ENCODE assay signal across 1 cellular context in the genomic region with DNA sequence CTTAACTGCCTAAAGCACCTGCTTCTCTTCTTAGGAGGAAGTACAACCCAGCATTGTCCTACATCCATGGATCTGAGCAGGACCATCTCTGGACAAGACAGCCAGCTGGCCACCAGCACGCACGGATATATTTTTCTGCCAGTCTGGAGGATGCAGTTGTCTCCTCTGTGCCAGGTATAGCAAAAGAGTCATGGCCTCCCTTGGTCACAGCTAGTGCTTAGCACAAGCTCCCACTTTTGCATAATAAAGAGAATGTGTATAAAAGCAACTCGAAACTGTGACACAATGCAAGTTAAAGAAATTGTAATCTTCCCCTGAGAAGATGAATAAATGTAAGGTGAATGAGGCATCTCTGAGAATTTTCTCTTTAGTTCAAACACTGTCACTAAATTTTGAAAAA.
TF ChIP-seq lines count a peak whose summit lies in the region.

No MANE protein-coding gene starts in this region.

TF ChIP-seq in WTC11, 78 proteins besides CTCF, POLR2A, EP300 and RAD21:
- no peak for TF ChIP-seq ATF1 (CRISPR knock-in tag; IDR thresholded peaks at IDR 0.05)
- TF ChIP-seq, protein P1, sequence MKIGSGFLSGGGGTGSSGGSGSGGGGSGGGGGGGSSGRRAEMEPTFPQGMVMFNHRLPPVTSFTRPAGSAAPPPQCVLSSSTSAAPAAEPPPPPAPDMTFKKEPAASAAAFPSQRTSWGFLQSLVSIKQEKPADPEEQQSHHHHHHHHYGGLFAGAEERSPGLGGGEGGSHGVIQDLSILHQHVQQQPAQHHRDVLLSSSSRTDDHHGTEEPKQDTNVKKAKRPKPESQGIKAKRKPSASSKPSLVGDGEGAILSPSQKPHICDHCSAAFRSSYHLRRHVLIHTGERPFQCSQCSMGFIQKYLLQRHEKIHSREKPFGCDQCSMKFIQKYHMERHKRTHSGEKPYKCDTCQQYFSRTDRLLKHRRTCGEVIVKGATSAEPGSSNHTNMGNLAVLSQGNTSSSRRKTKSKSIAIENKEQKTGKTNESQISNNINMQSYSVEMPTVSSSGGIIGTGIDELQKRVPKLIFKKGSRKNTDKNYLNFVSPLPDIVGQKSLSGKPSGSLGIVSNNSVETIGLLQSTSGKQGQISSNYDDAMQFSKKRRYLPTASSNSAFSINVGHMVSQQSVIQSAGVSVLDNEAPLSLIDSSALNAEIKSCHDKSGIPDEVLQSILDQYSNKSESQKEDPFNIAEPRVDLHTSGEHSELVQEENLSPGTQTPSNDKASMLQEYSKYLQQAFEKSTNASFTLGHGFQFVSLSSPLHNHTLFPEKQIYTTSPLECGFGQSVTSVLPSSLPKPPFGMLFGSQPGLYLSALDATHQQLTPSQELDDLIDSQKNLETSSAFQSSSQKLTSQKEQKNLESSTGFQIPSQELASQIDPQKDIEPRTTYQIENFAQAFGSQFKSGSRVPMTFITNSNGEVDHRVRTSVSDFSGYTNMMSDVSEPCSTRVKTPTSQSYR (CRISPR knock-in tag; IDR thresholded peaks at IDR 0.05): no peak
- TF ChIP-seq ZNF416 (CRISPR knock-in tag; IDR thresholded peaks at IDR 0.05): no peak
- TF ChIP-seq ZBTB21 (CRISPR knock-in tag; IDR thresholded peaks at IDR 0.05; ENCODE audit: borderline replicate concordance): no peak
- TF ChIP-seq, protein P2, sequence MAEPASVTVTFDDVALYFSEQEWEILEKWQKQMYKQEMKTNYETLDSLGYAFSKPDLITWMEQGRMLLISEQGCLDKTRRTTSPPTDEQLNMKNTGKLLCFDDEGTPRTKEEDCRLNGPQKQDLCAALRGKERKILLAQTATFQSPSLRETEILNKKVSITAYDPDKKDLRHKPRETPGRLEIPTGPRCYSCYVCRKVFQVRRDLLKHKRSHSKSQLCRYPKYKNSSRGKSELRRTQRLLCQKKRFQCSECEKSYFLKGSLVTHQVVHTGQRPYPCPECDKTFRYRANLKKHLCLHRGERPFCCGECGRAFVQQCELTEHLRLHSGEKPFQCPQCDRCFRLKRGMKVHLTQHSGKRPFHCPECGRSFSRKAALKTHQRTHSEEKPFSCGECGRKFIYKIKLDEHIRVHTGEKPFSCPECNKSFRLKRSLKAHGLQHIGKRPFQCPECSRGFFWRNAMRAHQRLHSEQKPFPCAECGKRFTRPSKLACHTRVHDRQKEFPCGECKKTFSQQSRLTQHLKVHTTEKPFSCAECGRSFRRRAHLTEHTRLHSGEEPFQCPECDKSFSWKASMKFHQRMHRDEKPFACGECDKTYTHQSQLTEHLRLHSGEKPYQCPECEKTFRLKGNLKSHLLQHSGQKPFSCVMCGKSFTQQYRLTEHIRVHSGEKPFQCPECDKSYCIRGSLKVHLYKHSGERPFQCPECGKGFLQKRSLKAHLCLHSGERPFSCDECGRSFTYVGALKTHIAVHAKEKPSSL (CRISPR knock-in tag; conservative IDR thresholded peaks at IDR 0.05): no peak
- no peak for TF ChIP-seq NFYB (CRISPR knock-in tag; conservative IDR thresholded peaks at IDR 0.05; ENCODE audit: low read depth)
- TF ChIP-seq HMGA2 (CRISPR knock-in tag; IDR thresholded peaks at IDR 0.05): no peak
- TF ChIP-seq FOXK1 (CRISPR knock-in tag; IDR thresholded peaks at IDR 0.05): no peak
- TF ChIP-seq ZNF121 (CRISPR knock-in tag; IDR thresholded peaks at IDR 0.05): no peak
- TF ChIP-seq, protein P3, sequence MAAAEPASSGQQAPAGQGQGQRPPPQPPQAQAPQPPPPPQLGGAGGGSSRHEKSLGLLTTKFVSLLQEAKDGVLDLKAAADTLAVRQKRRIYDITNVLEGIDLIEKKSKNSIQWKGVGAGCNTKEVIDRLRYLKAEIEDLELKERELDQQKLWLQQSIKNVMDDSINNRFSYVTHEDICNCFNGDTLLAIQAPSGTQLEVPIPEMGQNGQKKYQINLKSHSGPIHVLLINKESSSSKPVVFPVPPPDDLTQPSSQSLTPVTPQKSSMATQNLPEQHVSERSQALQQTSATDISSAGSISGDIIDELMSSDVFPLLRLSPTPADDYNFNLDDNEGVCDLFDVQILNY (CRISPR knock-in tag; IDR thresholded peaks at IDR 0.05): no peak
- TF ChIP-seq ZNF219 (CRISPR knock-in tag; IDR thresholded peaks at IDR 0.05; ENCODE audit: borderline replicate concordance): no peak
- TF ChIP-seq, protein P4, sequence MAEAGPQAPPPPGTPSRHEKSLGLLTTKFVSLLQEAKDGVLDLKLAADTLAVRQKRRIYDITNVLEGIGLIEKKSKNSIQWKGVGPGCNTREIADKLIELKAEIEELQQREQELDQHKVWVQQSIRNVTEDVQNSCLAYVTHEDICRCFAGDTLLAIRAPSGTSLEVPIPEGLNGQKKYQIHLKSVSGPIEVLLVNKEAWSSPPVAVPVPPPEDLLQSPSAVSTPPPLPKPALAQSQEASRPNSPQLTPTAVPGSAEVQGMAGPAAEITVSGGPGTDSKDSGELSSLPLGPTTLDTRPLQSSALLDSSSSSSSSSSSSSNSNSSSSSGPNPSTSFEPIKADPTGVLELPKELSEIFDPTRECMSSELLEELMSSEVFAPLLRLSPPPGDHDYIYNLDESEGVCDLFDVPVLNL (CRISPR knock-in tag; IDR thresholded peaks at IDR 0.05; ENCODE audit: borderline replicate concordance, low read depth): no peak
- no peak for TF ChIP-seq JUN (CRISPR knock-in tag; IDR thresholded peaks at IDR 0.05)
- TF ChIP-seq SMAD4 (CRISPR knock-in tag; IDR thresholded peaks at IDR 0.05): no peak
- TF ChIP-seq, protein P5, sequence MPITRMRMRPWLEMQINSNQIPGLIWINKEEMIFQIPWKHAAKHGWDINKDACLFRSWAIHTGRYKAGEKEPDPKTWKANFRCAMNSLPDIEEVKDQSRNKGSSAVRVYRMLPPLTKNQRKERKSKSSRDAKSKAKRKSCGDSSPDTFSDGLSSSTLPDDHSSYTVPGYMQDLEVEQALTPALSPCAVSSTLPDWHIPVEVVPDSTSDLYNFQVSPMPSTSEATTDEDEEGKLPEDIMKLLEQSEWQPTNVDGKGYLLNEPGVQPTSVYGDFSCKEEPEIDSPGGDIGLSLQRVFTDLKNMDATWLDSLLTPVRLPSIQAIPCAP (CRISPR knock-in tag; IDR thresholded peaks at IDR 0.05): no peak
TF ChIP-seq in WTC11: peak in this region for 0.
